Comparison of ENCODE assay signal across 1 cellular context in genomic region chr1:1135339-1136111, GRCh38.
A peak's percentile ranks its signal among the peaks of the same experiment; 100 is the strongest.
TF ChIP-seq lines count a peak whose summit lies in the region.

No MANE protein-coding gene starts in this region.

TF ChIP-seq in K562, 482 proteins besides CTCF, POLR2A, EP300 and RAD21 (continued from another document and continues in another):
- TF ChIP-seq, protein P1, sequence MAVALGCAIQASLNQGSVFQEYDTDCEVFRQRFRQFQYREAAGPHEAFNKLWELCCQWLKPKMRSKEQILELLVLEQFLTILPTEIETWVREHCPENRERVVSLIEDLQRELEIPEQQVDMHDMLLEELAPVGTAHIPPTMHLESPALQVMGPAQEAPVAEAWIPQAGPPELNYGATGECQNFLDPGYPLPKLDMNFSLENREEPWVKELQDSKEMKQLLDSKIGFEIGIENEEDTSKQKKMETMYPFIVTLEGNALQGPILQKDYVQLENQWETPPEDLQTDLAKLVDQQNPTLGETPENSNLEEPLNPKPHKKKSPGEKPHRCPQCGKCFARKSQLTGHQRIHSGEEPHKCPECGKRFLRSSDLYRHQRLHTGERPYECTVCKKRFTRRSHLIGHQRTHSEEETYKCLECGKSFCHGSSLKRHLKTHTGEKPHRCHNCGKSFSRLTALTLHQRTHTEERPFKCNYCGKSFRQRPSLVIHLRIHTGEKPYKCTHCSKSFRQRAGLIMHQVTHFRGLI (CRISPR knock-in tag; IDR thresholded peaks at IDR 0.05): no peak
- TF ChIP-seq, protein P2, sequence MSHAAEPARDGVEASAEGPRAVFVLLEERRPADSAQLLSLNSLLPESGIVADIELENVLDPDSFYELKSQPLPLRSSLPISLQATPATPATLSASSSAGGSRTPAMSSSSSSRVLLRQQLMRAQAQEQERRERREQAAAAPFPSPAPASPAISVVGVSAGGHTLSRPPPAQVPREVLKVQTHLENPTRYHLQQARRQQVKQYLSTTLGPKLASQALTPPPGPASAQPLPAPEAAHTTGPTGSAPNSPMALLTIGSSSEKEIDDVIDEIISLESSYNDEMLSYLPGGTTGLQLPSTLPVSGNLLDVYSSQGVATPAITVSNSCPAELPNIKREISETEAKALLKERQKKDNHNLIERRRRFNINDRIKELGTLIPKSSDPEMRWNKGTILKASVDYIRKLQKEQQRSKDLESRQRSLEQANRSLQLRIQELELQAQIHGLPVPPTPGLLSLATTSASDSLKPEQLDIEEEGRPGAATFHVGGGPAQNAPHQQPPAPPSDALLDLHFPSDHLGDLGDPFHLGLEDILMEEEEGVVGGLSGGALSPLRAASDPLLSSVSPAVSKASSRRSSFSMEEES (CRISPR knock-in tag; IDR thresholded peaks at IDR 0.05): no peak
- TF ChIP-seq SRSF1 (IDR thresholded peaks at IDR 0.05; ENCODE audit: low read depth, low read length) (no peak), GTF2A2 (tag; IDR thresholded peaks at IDR 0.05) (no peak), ZNF75A (CRISPR knock-in tag; IDR thresholded peaks at IDR 0.05) (no peak), TEAD4 (IDR thresholded peaks at IDR 0.05; ENCODE audit: low read length) (no peak), TEAD4 (CRISPR knock-in tag; IDR thresholded peaks at IDR 0.05; ENCODE audit: borderline replicate concordance) (no peak), ZNF175 (CRISPR knock-in tag; IDR thresholded peaks at IDR 0.05; ENCODE audit: low read depth) (0 out of 2 replicates have a peak, but pooled peaks have one; percentile 42), MCM7 (IDR thresholded peaks at IDR 0.05) (no peak), KLF13 (tag; IDR thresholded peaks at IDR 0.05; ENCODE audit: borderline replicate concordance, low read depth) (0 out of 2 replicates have a peak, but pooled peaks have one; percentile 35), ZNF583 (CRISPR knock-in tag; IDR thresholded peaks at IDR 0.05) (peak; percentile 72; the same call in 1 of the 2 replicates), STAT5A (IDR thresholded peaks at IDR 0.05; ENCODE audit: borderline replicate concordance, low read length) (peak; percentile 93), ZFP1 (CRISPR knock-in tag; IDR thresholded peaks at IDR 0.05) (no peak), SPI1 (IDR thresholded peaks at IDR 0.05; ENCODE audit: borderline replicate concordance, low read depth, low read length) (peak; percentile 7; the same call in 1 of the 2 replicates), NFYB (IDR thresholded peaks at IDR 0.05; ENCODE audit: extremely low read depth, insufficient read length) (no peak), GABPB1 (CRISPR knock-in tag; IDR thresholded peaks at IDR 0.05) (no peak), ATF7 (IDR thresholded peaks at IDR 0.05) (peak; percentile 81), ETV5 (CRISPR knock-in tag; IDR thresholded peaks at IDR 0.05; ENCODE audit: low read depth) (no peak), ZNF324 (CRISPR knock-in tag; IDR thresholded peaks at IDR 0.05) (no peak), HDAC1 (IDR thresholded peaks at IDR 0.05) (no peak), SIRT6 (IDR thresholded peaks at IDR 0.05; ENCODE audit: low read depth, low read length) (no peak), HDAC3 (IDR thresholded peaks at IDR 0.05; ENCODE audit: borderline replicate concordance, partially characterized antibody) (no peak), ZBED1 (IDR thresholded peaks at IDR 0.05) (no peak), ZNF766 (CRISPR knock-in tag; conservative IDR thresholded peaks at IDR 0.05) (peak; percentile 42; the same call in 1 of the 2 replicates), GABPB2 (CRISPR knock-in tag; conservative IDR thresholded peaks at IDR 0.05) (no peak), MECOM (CRISPR knock-in tag; IDR thresholded peaks at IDR 0.05) (0 out of 2 replicates have a peak, but pooled peaks have one; percentile 12), GATA2 (CRISPR knock-in tag; IDR thresholded peaks at IDR 0.05) (no peak), PTRF (tag; IDR thresholded peaks at IDR 0.05) (peak; percentile 77; the same call in 1 of the 2 replicates), KDM1A (IDR thresholded peaks at IDR 0.05) (no peak), ZNF778 (CRISPR knock-in tag; IDR thresholded peaks at IDR 0.05) (no peak), SAFB (IDR thresholded peaks at IDR 0.05; ENCODE audit: borderline replicate concordance, low read depth, low read length) (no peak), STAT5B (CRISPR knock-in tag; IDR thresholded peaks at IDR 0.05) (no peak), ZNF41 (CRISPR knock-in tag; conservative IDR thresholded peaks at IDR 0.05) (no peak), KAT2B (IDR thresholded peaks at IDR 0.05; ENCODE audit: low read depth, low read length) (no peak), POLR2AphosphoS2 (IDR thresholded peaks at IDR 0.05; ENCODE audit: low read length) (no peak), SNIP1 (IDR thresholded peaks at IDR 0.05; ENCODE audit: low read depth) (no peak), SMAD2 (IDR thresholded peaks at IDR 0.05; ENCODE audit: low read depth, low read length) (no peak), PTTG1 (tag; IDR thresholded peaks at IDR 0.05; ENCODE audit: low read depth) (peak; percentile 80), LARP7 (IDR thresholded peaks at IDR 0.05) (no peak), ZFP30 (CRISPR knock-in tag; IDR thresholded peaks at IDR 0.05; ENCODE audit: borderline replicate concordance) (no peak), FOXA3 (CRISPR knock-in tag; conservative IDR thresholded peaks at IDR 0.05 in 1 of 2, IDR thresholded peaks at IDR 0.05 in 1 of 2) (no peak), HOXB6 (CRISPR knock-in tag; IDR thresholded peaks at IDR 0.05; ENCODE audit: borderline replicate concordance) (no peak), KDM5B (IDR thresholded peaks at IDR 0.05; ENCODE audit: insufficient replicate concordance, low read depth, low read length) (no peak), TRIM28 (IDR thresholded peaks at IDR 0.05) (no peak), ZNF384 (IDR thresholded peaks at IDR 0.05; ENCODE audit: low read depth, low read length) (no peak), FOXK2 (conservative IDR thresholded peaks at IDR 0.05 in 1 of 2, IDR thresholded peaks at IDR 0.05 in 1 of 2; ENCODE audit: low read depth in 2 of 2) (peak; percentile 71 to 74; a peak in 3 of 4 replicates), PHF20 (IDR thresholded peaks at IDR 0.05; ENCODE audit: partially characterized antibody) (no peak), CBFB (CRISPR knock-in tag; IDR thresholded peaks at IDR 0.05) (no peak), MCM5 (IDR thresholded peaks at IDR 0.05; ENCODE audit: low read depth) (no peak), FOXJ2 (tag; IDR thresholded peaks at IDR 0.05) (no peak), MAZ (CRISPR knock-in tag; conservative IDR thresholded peaks at IDR 0.05 in 1 of 2, IDR thresholded peaks at IDR 0.05 in 1 of 2) (peak in 1 of 2 experiments; percentile 35; a peak in 1 of 4 replicates), FIP1L1 (IDR thresholded peaks at IDR 0.05; ENCODE audit: low read depth, low read length, poor library complexity, severe bottlenecking) (no peak), TCF15 (CRISPR knock-in tag; IDR thresholded peaks at IDR 0.05) (no peak), RBM14 (IDR thresholded peaks at IDR 0.05; ENCODE audit: borderline replicate concordance, insufficient read depth, low read depth, low read length) (no peak), NRF1 (conservative IDR thresholded peaks at IDR 0.05 in 1 of 2, IDR thresholded peaks at IDR 0.05 in 1 of 2) (no peak; a peak in 1 of 4 replicates), ZNF165 (CRISPR knock-in tag; IDR thresholded peaks at IDR 0.05; ENCODE audit: borderline replicate concordance) (0 out of 2 replicates have a peak, but pooled peaks have one; percentile 45)
- TF ChIP-seq, protein P3, sequence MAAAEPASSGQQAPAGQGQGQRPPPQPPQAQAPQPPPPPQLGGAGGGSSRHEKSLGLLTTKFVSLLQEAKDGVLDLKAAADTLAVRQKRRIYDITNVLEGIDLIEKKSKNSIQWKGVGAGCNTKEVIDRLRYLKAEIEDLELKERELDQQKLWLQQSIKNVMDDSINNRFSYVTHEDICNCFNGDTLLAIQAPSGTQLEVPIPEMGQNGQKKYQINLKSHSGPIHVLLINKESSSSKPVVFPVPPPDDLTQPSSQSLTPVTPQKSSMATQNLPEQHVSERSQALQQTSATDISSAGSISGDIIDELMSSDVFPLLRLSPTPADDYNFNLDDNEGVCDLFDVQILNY (CRISPR knock-in tag; IDR thresholded peaks at IDR 0.05): no peak
- TF ChIP-seq, protein P4, sequence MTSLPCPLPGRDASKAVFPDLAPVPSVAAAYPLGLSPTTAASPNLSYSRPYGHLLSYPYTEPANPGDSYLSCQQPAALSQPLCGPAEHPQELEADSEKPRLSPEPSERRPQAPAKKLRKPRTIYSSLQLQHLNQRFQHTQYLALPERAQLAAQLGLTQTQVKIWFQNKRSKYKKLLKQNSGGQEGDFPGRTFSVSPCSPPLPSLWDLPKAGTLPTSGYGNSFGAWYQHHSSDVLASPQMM (CRISPR knock-in tag; IDR thresholded peaks at IDR 0.05): no peak
- TF ChIP-seq, protein P5, sequence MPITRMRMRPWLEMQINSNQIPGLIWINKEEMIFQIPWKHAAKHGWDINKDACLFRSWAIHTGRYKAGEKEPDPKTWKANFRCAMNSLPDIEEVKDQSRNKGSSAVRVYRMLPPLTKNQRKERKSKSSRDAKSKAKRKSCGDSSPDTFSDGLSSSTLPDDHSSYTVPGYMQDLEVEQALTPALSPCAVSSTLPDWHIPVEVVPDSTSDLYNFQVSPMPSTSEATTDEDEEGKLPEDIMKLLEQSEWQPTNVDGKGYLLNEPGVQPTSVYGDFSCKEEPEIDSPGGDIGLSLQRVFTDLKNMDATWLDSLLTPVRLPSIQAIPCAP (CRISPR knock-in tag; IDR thresholded peaks at IDR 0.05; ENCODE audit: borderline replicate concordance): no peak
- TF ChIP-seq, protein P6, sequence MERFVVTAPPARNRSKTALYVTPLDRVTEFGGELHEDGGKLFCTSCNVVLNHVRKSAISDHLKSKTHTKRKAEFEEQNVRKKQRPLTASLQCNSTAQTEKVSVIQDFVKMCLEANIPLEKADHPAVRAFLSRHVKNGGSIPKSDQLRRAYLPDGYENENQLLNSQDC (CRISPR knock-in tag; IDR thresholded peaks at IDR 0.05): no peak
- TF ChIP-seq, protein P7, sequence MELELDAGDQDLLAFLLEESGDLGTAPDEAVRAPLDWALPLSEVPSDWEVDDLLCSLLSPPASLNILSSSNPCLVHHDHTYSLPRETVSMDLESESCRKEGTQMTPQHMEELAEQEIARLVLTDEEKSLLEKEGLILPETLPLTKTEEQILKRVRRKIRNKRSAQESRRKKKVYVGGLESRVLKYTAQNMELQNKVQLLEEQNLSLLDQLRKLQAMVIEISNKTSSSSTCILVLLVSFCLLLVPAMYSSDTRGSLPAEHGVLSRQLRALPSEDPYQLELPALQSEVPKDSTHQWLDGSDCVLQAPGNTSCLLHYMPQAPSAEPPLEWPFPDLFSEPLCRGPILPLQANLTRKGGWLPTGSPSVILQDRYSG (tag; conservative IDR thresholded peaks at IDR 0.05; ENCODE audit: low read depth): 0 out of 2 replicates have a peak, but pooled peaks have one; percentile 60
- TF ChIP-seq, protein P8, sequence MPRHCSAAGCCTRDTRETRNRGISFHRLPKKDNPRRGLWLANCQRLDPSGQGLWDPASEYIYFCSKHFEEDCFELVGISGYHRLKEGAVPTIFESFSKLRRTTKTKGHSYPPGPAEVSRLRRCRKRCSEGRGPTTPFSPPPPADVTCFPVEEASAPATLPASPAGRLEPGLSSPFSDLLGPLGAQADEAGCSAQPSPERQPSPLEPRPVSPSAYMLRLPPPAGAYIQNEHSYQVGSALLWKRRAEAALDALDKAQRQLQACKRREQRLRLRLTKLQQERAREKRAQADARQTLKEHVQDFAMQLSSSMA (CRISPR knock-in tag; IDR thresholded peaks at IDR 0.05): no peak
